8 cellular contexts compared by ENCODE assay signal in the genomic region with DNA sequence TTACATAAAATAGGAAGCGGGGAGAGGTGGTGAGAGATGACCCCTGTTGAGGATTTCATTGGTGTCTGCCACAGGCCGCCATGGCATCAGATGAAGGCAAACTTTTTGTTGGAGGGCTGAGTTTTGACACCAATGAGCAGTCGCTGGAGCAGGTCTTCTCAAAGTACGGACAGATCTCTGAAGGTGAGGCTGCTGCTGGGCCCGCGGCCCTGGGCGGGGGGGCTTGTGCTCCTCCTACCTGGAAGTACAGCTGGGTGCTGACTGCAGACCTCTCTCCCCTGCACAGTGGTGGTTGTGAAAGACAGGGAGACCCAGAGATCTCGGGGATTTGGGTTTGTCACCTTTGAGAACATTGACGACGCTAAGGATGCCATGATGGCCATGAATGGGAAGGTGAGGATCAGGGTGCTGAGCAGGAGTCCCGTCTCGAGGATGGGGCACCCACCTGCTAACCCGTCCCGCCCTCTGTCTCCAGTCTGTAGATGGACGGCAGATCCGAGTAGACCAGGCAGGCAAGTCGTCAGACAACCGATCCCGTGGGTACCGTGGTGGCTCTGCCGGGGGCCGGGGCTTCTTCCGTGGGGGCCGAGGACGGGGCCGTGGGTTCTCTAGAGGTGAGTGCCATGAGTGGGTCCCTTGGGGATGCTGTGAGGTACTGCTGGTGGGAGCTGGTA. TPM values are rescaled to one million over a fixed set of nuclear protein-coding genes. Genes with fewer than 3 reads are reported as not detected.
DNase-seq lines count a peak whose midpoint lies in the region; ATAC-seq, FAIRE-seq and TF ChIP-seq lines count a peak whose summit lies in the region.

No MANE protein-coding gene starts in this region.

- FAIRE-seq in D721Med (lab: Jason Lieb, UNC), result no peak

- ATAC-seq in sciatic nerve, result no peak

- H3K36me3 ChIP-seq in SU-DHL-6 (ENCODE audit: low read length) (peaks cover 6% of the 10 kb centered on the region), skeletal muscle satellite cell (ENCODE audit: insufficient read depth, low read length) (peaks cover 45% of the 10 kb centered on the region)

- H3K9ac ChIP-seq in SU-DHL-6 (ENCODE audit: low read length) (peak overlapping the region; percentile 89), skeletal muscle satellite cell (ENCODE audit: low read depth, low read length) (peak overlapping the region; percentile 96)

- H3F3A ChIP-seq in SU-DHL-6 (ENCODE audit: insufficient read depth), result peaks cover 47% of the 10 kb centered on the region

- H3K4me2 ChIP-seq in SU-DHL-6 (ENCODE audit: low read depth, low read length, poor library complexity, severe bottlenecking), result peak overlapping the region; percentile 77
- H3K4me2 ChIP-seq in skeletal muscle satellite cell (ENCODE audit: low read length), result peak overlapping the region; percentile 100

- peaks cover 77% of the 10 kb centered on the region for H3K4me1 ChIP-seq in skeletal muscle satellite cell (ENCODE audit: control insufficient read depth, insufficient read depth, low read length)

- H3K27me3 ChIP-seq in SU-DHL-6 (ENCODE audit: low read length) (no peaks in the 10 kb centered on the region), skeletal muscle satellite cell (ENCODE audit: control insufficient read depth, insufficient read depth, low read length) (no peaks in the 10 kb centered on the region)

- peak overlapping the region; percentile 85 for H3K27ac ChIP-seq in SU-DHL-6 (ENCODE audit: low read depth, low read length)

- H3K9me2 ChIP-seq in SU-DHL-6 (replicated peaks; ENCODE audit: insufficient read depth, low read length), result no peaks in the 10 kb centered on the region

- peak; percentile 19 for TF ChIP-seq POLR2A in GM15510 (IDR thresholded peaks at IDR 0.05; ENCODE audit: borderline replicate concordance, extremely low read depth, insufficient read length)

- H2AFZ ChIP-seq in SU-DHL-6 (ENCODE audit: low read depth, low read length, severe bottlenecking), result no peak overlapping the region

- intact Hi-C loops in sciatic nerve (cut with DNase I), result no loop called here

- peaks cover 31% of the 10 kb centered on the region for H3K79me2 ChIP-seq in SU-DHL-6 (ENCODE audit: insufficient read depth, low read length)

- TF ChIP-seq CTCF in SU-DHL-6 (IDR thresholded peaks at IDR 0.05; ENCODE audit: insufficient read depth, low read length, poor library complexity, severe bottlenecking) (no peak), fibroblast of pulmonary artery (IDR thresholded peaks at IDR 0.05; ENCODE audit: low read length, missing control alignments) (no peak), D721Med (IDR thresholded peaks at IDR 0.05; ENCODE audit: insufficient read depth, missing control alignments) (no peak)

- H3K4me3 ChIP-seq in SU-DHL-6 (ENCODE audit: insufficient read depth, low read length, poor library complexity, severe bottlenecking), result peak overlapping the region; percentile 95
- peak overlapping the region; percentile 87 for H3K4me3 ChIP-seq in fibroblast of pulmonary artery (replicated peaks; ENCODE audit: low read depth, low read length)
- peak overlapping the region; percentile 83 for H3K4me3 ChIP-seq in skeletal muscle satellite cell (ENCODE audit: low read length)

- no peak for DNase-seq in fibroblast of pulmonary artery (ENCODE audit: low read depth)
- DNase-seq in D721Med (ENCODE audit: insufficient read length, low spot score), result no peak
- no peak for DNase-seq in sciatic nerve (ENCODE audit: low spot score)
- DNase-seq in HT-29 (ENCODE audit: low spot score), result no peak
- DNase-seq in DMS 273 treated with DMSO at 0.1 percent for 48 hours (lab: John Stamatoyannopoulos, UW), result no peak

- no peaks in the 10 kb centered on the region; the same call in 1 of the 2 replicates for H4K20me1 ChIP-seq in SU-DHL-6 (ENCODE audit: low read depth, low read length)

- H3K9me3 ChIP-seq in SU-DHL-6 (ENCODE audit: insufficient read depth, low read length) (no peaks in the 10 kb centered on the region), skeletal muscle satellite cell (replicated peaks; ENCODE audit: low read length) (no peaks in the 10 kb centered on the region)

RNA-seq across cellular contexts. Expression of a gene that starts 1.9 kb away (rescaled TPM):
- total RNA-seq in skeletal muscle satellite cell (2012; rRNA removed), result 165 and 205 TPM in 2 replicates
- 550 TPM for total RNA-seq in sciatic nerve
- 72.3 and 72.7 TPM in 2 replicates for total RNA-seq in HT-29 (2014; rRNA removed; shearing (Covaris generic))

RNA-seq across cellular contexts. Expression of a gene that starts 4.3 kb away (rescaled TPM):
- total RNA-seq in skeletal muscle satellite cell (2012; rRNA removed), result 36.5 and 60.9 TPM in 2 replicates
- total RNA-seq in sciatic nerve, result 21.4 TPM
- 156 and 183 TPM in 2 replicates for total RNA-seq in HT-29 (2014; rRNA removed; shearing (Covaris generic))

RNA-seq across cellular contexts. Expression of a gene that starts 14.7 kb away (rescaled TPM):
- 0.25 TPM in 1 of 2 replicates, not detected in the other for total RNA-seq in skeletal muscle satellite cell (2012; rRNA removed)
- total RNA-seq in sciatic nerve, result not detected
- total RNA-seq in HT-29 (2014; rRNA removed; shearing (Covaris generic)), result 43.6 and 48.5 TPM in 2 replicates

RNA-seq across cellular contexts. Expression of a gene that starts 22.6 kb away (rescaled TPM):
- 21.3 and 31.0 TPM in 2 replicates for total RNA-seq in skeletal muscle satellite cell (2012; rRNA removed)
- total RNA-seq in sciatic nerve, result 117 TPM
- 32.5 and 38.6 TPM in 2 replicates for total RNA-seq in HT-29 (2014; rRNA removed; shearing (Covaris generic))

RNA-seq across cellular contexts. Expression of a gene that starts 29.4 kb away (rescaled TPM):
- total RNA-seq in skeletal muscle satellite cell (2012; rRNA removed), result 33.9 and 42.1 TPM in 2 replicates
- 90.9 TPM for total RNA-seq in sciatic nerve
- 142 and 159 TPM in 2 replicates for total RNA-seq in HT-29 (2014; rRNA removed; shearing (Covaris generic))

Comparison
In these comparisons a context has a peak if more than half of its experiments do, and no peak if none do; other contexts are left out.
1. RNA of a gene that starts 14.7 kb away (total RNA-seq): 43.6 to 48.5 TPM in HT-29; not detected in sciatic nerve (single experiment); every median in the first group is over 10 times any median in the second.
2. Peak in every context shown above with its lines, with median percentiles within 50 percentile points of each other: H3K4me3 ChIP-seq.